18 cellular contexts compared by ENCODE assay signal in genomic region chr2:196742685-196743084, GRCh38. TPM values are rescaled to one million over a fixed set of nuclear protein-coding genes. Genes with fewer than 3 reads are reported as not detected.
DNase-seq lines count a peak whose midpoint lies in the region; ATAC-seq and TF ChIP-seq lines count a peak whose summit lies in the region.
"Had no signal": no experiment of that assay in that cellular context is flagged by ENCODE, and none has a peak within 500 bp of the region (broad histone marks: within the 10 kb centered on the region; RNA-seq: fewer than 3 reads in every experiment).

No MANE protein-coding gene starts in this region.

- H3K9me3 ChIP-seq in neuronal stem cell (replicated peaks in 1 of 2; ENCODE audit: control insufficient read depth in 2 of 2, insufficient read depth in 1 of 2, low read depth in 1 of 2, low read length in 2 of 2): peaks cover 0 to 17% of the 10 kb centered on the region in 2 donors

- H3K4me3 Mint-ChIP-seq in GM23338 (no peak overlapping the region), glutamatergic neuron (ENCODE audit: unreplicated experiment) (no peak overlapping the region)
- H3K4me3 Mint-ChIP-seq in T-helper 2 cell treated with Interferon-gamma antibody and Interleukin-4, amounts not matched to agents 5 μg/mL and 100 μg/mL, for 36 hours: no peak overlapping the region
- H3K4me3 Mint-ChIP-seq: CD8-positive, alpha-beta T cell had no signal

- no peak overlapping the region for H4K91ac ChIP-seq in neuronal stem cell (ENCODE audit: low read depth, low read length, poor library complexity)

- H3K9ac ChIP-seq in neuronal stem cell (ENCODE audit: low read depth, low read length, poor library complexity): no peak overlapping the region
- H3K9ac ChIP-seq: BLaER1 had no signal

- no peak overlapping the region for H2BK15ac ChIP-seq in neuronal stem cell (ENCODE audit: low read length)

- H3K27me3 Mint-ChIP-seq in GM23338 (ENCODE audit: insufficient read depth, low read depth, poor library complexity): no peaks in the 10 kb centered on the region
- peaks cover 2% of the 10 kb centered on the region for H3K27me3 Mint-ChIP-seq in glutamatergic neuron (ENCODE audit: unreplicated experiment)
- H3K27me3 Mint-ChIP-seq in T-helper 2 cell treated with Interferon-gamma antibody and Interleukin-4, amounts not matched to agents 5 μg/mL and 100 μg/mL, for 36 hours (ENCODE audit: low read depth): no peaks in the 10 kb centered on the region

- no peaks in the 10 kb centered on the region for H3K9me2 ChIP-seq in GM23338 (ENCODE audit: insufficient read depth)

- no peak overlapping the region for H4K8ac ChIP-seq in neuronal stem cell (ENCODE audit: low read depth, low read length)

- no peak overlapping the region for H2AK5ac ChIP-seq in neuronal stem cell (ENCODE audit: low read depth, low read length)

- H3K4me1 Mint-ChIP-seq in GM23338: peaks cover 3% of the 10 kb centered on the region; the same call in 1 of the 3 replicates
- H3K4me1 Mint-ChIP-seq in glutamatergic neuron (ENCODE audit: low read depth, unreplicated experiment): peaks cover 7% of the 10 kb centered on the region
- H3K4me1 Mint-ChIP-seq in T-helper 2 cell treated with Interferon-gamma antibody and Interleukin-4, amounts not matched to agents 5 μg/mL and 100 μg/mL, for 36 hours (ENCODE audit: low read depth): peaks cover 2% of the 10 kb centered on the region

- WGBS in neuronal stem cell (ENCODE audit: extremely low coverage in 2 of 2, insufficient read length in 2 of 2, insufficient replicate concordance in 1 of 2), 2 donors: no CpG with 5 or more reads among the region's 3 CpGs

- no peak overlapping the region for H3K23ac ChIP-seq in neuronal stem cell (ENCODE audit: low read depth, low read length, poor library complexity)

- no peak for TF ChIP-seq CTCF in GM23338 (conservative IDR thresholded peaks at IDR 0.05; ENCODE audit: low read depth in 2 of 2)
- TF ChIP-seq CTCF in glutamatergic neuron (IDR thresholded peaks at IDR 0.05; ENCODE audit: partially characterized antibody, unreplicated experiment): no peak

- H3K36me3 Mint-ChIP-seq in GM23338 (ENCODE audit: low read depth) (peaks cover 32% of the 10 kb centered on the region), glutamatergic neuron (ENCODE audit: unreplicated experiment) (peaks cover 42% of the 10 kb centered on the region)
- peaks cover 11% of the 10 kb centered on the region for H3K36me3 Mint-ChIP-seq in T-helper 2 cell treated with Interferon-gamma antibody and Interleukin-4, amounts not matched to agents 5 μg/mL and 100 μg/mL, for 36 hours (ENCODE audit: low read depth)
- H3K36me3 Mint-ChIP-seq: CD8-positive, alpha-beta T cell had no signal

- ATAC-seq in GM23338: peak; percentile 46
- ATAC-seq: CD8-positive, alpha-beta T cell; PC-3; SK-N-SH treated with all-trans-retinoic acid at 6 μM for 48 hours had no signal

- H3F3A ChIP-seq in GM23338 (replicated peaks; ENCODE audit: low read depth): no peaks in the 10 kb centered on the region

- no peak overlapping the region for H2BK5ac ChIP-seq in neuronal stem cell (ENCODE audit: low read length)

- H3K14ac ChIP-seq in neuronal stem cell (ENCODE audit: low read length): no peak overlapping the region

- no peak overlapping the region for H2BK120ac ChIP-seq in neuronal stem cell (ENCODE audit: low read depth, low read length)

- no peak overlapping the region for H2BK12ac ChIP-seq in neuronal stem cell (ENCODE audit: low read length)

- H3K27ac Mint-ChIP-seq in GM23338 (peak overlapping the region; percentile 57; the same call in 1 of the 2 replicates), glutamatergic neuron (ENCODE audit: unreplicated experiment) (peak overlapping the region; percentile 75)
- no peak overlapping the region for H3K27ac Mint-ChIP-seq in T-helper 2 cell treated with Interferon-gamma antibody and Interleukin-4, amounts not matched to agents 5 μg/mL and 100 μg/mL, for 36 hours
- H3K27ac Mint-ChIP-seq: CD8-positive, alpha-beta T cell had no signal

- H4K20me1 ChIP-seq in GM23338 (replicated peaks; ENCODE audit: insufficient read depth): no peaks in the 10 kb centered on the region; the same call in 1 of the 2 replicates
- H4K20me1 ChIP-seq: BLaER1 had no signal

- no peak overlapping the region for H3K4ac ChIP-seq in neuronal stem cell (ENCODE audit: low read length)

- no peak overlapping the region for H3K27ac ChIP-seq in GM23338 (ENCODE audit: low read depth)
- H3K27ac ChIP-seq in neuronal stem cell (replicated peaks; ENCODE audit: low read length): no peak overlapping the region
- H3K27ac ChIP-seq: BLaER1, RWPE1 had no signal

- H3K79me1 ChIP-seq in neuronal stem cell (ENCODE audit: low read depth, low read length): peaks cover 2% of the 10 kb centered on the region

- no peak overlapping the region for H3K4me3 ChIP-seq in GM23338
- H3K4me3 ChIP-seq in neuronal stem cell (ENCODE audit: low read length in 2 of 2): no peak overlapping the region
- H3K4me3 ChIP-seq: BLaER1 had no signal

- H3K4me1 ChIP-seq in GM23338 (ENCODE audit: insufficient read depth) (peaks cover 4% of the 10 kb centered on the region; the same call in 1 of the 2 replicates), neuronal stem cell (ENCODE audit: control insufficient read depth in 2 of 2, insufficient read depth in 1 of 2, low read depth in 1 of 2, low read length in 2 of 2) (peaks cover 0 to 2% of the 10 kb centered on the region in 2 donors)
- H3K4me1 ChIP-seq: BLaER1 had no signal

- H2AFZ ChIP-seq in GM23338: no peak overlapping the region
- H2AFZ ChIP-seq in neuronal stem cell (ENCODE audit: low read length): no peak overlapping the region

- peak overlapping the region; percentile 25 for H3K18ac ChIP-seq in neuronal stem cell (ENCODE audit: low read length)

- peaks cover 5% of the 10 kb centered on the region; the same call in 1 of the 2 replicates for H3K79me2 ChIP-seq in GM23338 (replicated peaks; ENCODE audit: insufficient read depth)

- H3K27me3 ChIP-seq in GM23338 (ENCODE audit: insufficient read depth) (no peaks in the 10 kb centered on the region), neuronal stem cell (ENCODE audit: control insufficient read depth in 3 of 3, insufficient read depth in 3 of 3, low read depth in 1 of 3, low read length in 3 of 3) (no peaks in the 10 kb centered on the region)
- H3K27me3 ChIP-seq: BLaER1 had no signal

- no peaks in the 10 kb centered on the region for H3K9me3 Mint-ChIP-seq in GM23338
- H3K9me3 Mint-ChIP-seq in glutamatergic neuron (ENCODE audit: unreplicated experiment): peaks cover 12% of the 10 kb centered on the region
- H3K9me3 Mint-ChIP-seq in T-helper 2 cell treated with Interferon-gamma antibody and Interleukin-4, amounts not matched to agents 5 μg/mL and 100 μg/mL, for 36 hours: peaks cover 27% of the 10 kb centered on the region

- H3K4me2 ChIP-seq in GM23338 (no peak overlapping the region), neuronal stem cell (ENCODE audit: insufficient read depth, low read length, poor library complexity, severe bottlenecking) (no peak overlapping the region)
- H3K4me2 ChIP-seq: BLaER1 had no signal

- DNase-seq in GM23338 (ENCODE audit: low spot score) (peak; percentile 7), NCI-H2171 treated with DMSO at 0.1 percent for 48 hours (lab: John Stamatoyannopoulos, UW) (peak; percentile 72), glutamatergic neuron (peak; percentile 15), neuronal stem cell (ENCODE audit: low spot score) (no peak), amygdala (lab: John Stamatoyannopoulos, UW) (no peak), anterior cingulate cortex (lab: John Stamatoyannopoulos, UW) (no peak)
- DNase-seq in T-helper 2 cell treated with Interferon-gamma antibody and Interleukin-4, amounts not matched to agents 5 μg/mL and 100 μg/mL, for 36 hours (ENCODE audit: low spot score): no peak
- DNase-seq: Calu3; CD8-positive, alpha-beta T cell; Karpas-422; NCI-H1417 treated with DMSO at 0.1 percent for 48 hours; NCI-H1930; NCI-H774; PC-3; SIG-M5 had no signal

- H3K36me3 ChIP-seq in GM23338 (ENCODE audit: insufficient read depth) (peaks cover 7% of the 10 kb centered on the region; the same call in 1 of the 2 replicates), neuronal stem cell (replicated peaks in 1 of 2; ENCODE audit: control insufficient read depth in 2 of 2, insufficient read depth in 2 of 2, low read length in 2 of 2) (peaks cover 5 to 9% of the 10 kb centered on the region in 2 donors)

TF ChIP-seq in GM23338, 12 proteins besides CTCF, POLR2A, EP300 and RAD21 (continues in another document):
- no peak for TF ChIP-seq REST (IDR thresholded peaks at IDR 0.05; ENCODE audit: unreplicated experiment)

RNA-seq across cellular contexts. Expression of gene GTF3C3, which starts 56.8 kb away (rescaled TPM):
- 39.4 and 42.1 TPM in 2 replicates for total RNA-seq in GM23338 (2014; rRNA removed; shearing (Covaris generic))
- polyA plus RNA-seq in GM23338 (2016; fragmentation: Nextera tagmentation; extraction: Ambion mirVana): 26.3 and 28.5 TPM in 2 replicates
- total RNA-seq in glutamatergic neuron (ENCODE audit: unreplicated experiment): 57.1 TPM
- polyA plus RNA-seq in neuronal stem cell (2013, experiment 1 of 2): 29.7 TPM
- 29.8 TPM for polyA plus RNA-seq in neuronal stem cell (2013, experiment 2 of 2)

Comparison
In these comparisons a context has a peak if more than half of its experiments do, and no peak if none do; other contexts are left out.
1. DNase-seq: peak in GM23338 (single experiment), NCI-H2171 treated with DMSO at 0.1 percent for 48 hours (single experiment) and glutamatergic neuron (single experiment); none in neuronal stem cell (single experiment), amygdala (0 of 56), T-helper 2 cell treated with Interferon-gamma antibody and Interleukin-4, amounts not matched to agents 5 μg/mL and 100 μg/mL, for 36 hours (single experiment) and anterior cingulate cortex (0 of 58).